Comparison of ENCODE assay signal across 11 cellular contexts in the genomic region with DNA sequence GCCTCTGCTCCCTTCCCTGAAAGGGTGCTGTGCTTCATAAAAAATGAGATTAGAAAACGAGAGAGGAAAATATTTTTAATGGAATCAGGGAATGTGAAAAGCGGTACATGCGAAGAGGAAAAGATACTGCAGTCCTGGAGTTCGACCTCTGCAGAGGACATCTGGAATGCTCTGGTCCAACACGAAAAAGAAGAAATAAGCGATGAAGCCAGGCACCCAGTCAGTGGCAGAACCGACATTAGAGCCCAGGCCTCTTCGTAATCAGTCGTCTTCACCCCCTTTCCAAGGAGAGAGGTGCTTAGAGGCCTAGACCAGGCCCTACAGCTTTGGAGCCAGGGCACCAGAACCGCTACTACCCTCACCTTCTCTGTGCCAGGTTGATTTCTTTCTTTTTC. TPM values are rescaled to one million over a fixed set of nuclear protein-coding genes. Genes with fewer than 3 reads are reported as not detected.
DNase-seq lines count a peak whose midpoint lies in the region; TF ChIP-seq lines count a peak whose summit lies in the region.
"Had no signal": no experiment of that assay in that cellular context is flagged by ENCODE, and none has a peak within 500 bp of the region (broad histone marks: within the 10 kb centered on the region; RNA-seq: fewer than 3 reads in every experiment).

No MANE protein-coding gene starts in this region.

- peaks cover 4 to 22% (median 15%) of the 10 kb centered on the region in 10 experiments; a peak in 18 of 20 replicates for H3K4me1 ChIP-seq in BLaER1 treated with 17β-estradiol and CSF1 and Interleukin-3, amounts not matched to agents 10 nM and 100 nM
- peaks cover 3% of the 10 kb centered on the region; the same call in 1 of the 2 replicates for H3K4me1 ChIP-seq in Karpas-422 (ENCODE audit: low read length)

- peak overlapping the region in 10 of 11 experiments; percentile 75 to 81 (median 78); a peak in 20 of 22 replicates for H3K4me2 ChIP-seq in BLaER1 treated with 17β-estradiol and CSF1 and Interleukin-3, amounts not matched to agents 10 nM and 100 nM
- peak overlapping the region; percentile 44 for H3K4me2 ChIP-seq in Karpas-422 (ENCODE audit: low read depth, low read length, poor library complexity, severe bottlenecking)
- H3K4me2 ChIP-seq in neural cell (ENCODE audit: low read length), result no peak overlapping the region

- no peak for DNase-seq in Karpas-422
- DNase-seq in epithelial cell of proximal tubule (ENCODE audit: low read depth), result no peak
- DNase-seq in dedifferentiated amniotic fluid mesenchymal stem cell (ENCODE audit: extremely low spot score), result no peak
- no peak for DNase-seq in activated T-cell treated with anti-CD3 and anti-CD28 coated beads, Interleukin-2, amount 50 U/mL, for 48 hours
- DNase-seq in stimulated activated CD4-positive, alpha-beta T cell treated with anti-CD3 and anti-CD28 coated beads, Interleukin-15, amount 100 ng/mL, for 24 hours, result no peak
- no peak for DNase-seq in AG20443 (ENCODE audit: low spot score)
- DNase-seq: KBM-7 had no signal

- H3K27ac ChIP-seq in BLaER1 treated with 17β-estradiol and CSF1 and Interleukin-3, amounts not matched to agents 10 nM and 100 nM, result peak overlapping the region in 1 of 11 experiments; percentile 38; a peak in 1 of 22 replicates
- H3K27ac ChIP-seq in Karpas-422 (ENCODE audit: low read length) (no peak overlapping the region), neural cell (ENCODE audit: low read length) (no peak overlapping the region)
- H3K27ac ChIP-seq: VCaP had no signal

- no peak overlapping the region for H2AFZ ChIP-seq in Karpas-422 (ENCODE audit: low read length)
- H2AFZ ChIP-seq in neural cell (ENCODE audit: low read depth, low read length), result no peak overlapping the region

- no peak for TF ChIP-seq EP300 in neural cell (conservative IDR thresholded peaks at IDR 0.05; ENCODE audit: poor library complexity, severe bottlenecking)

- H3F3A ChIP-seq in neural cell (ENCODE audit: insufficient read depth, low read length, poor library complexity, severe bottlenecking), result no peaks in the 10 kb centered on the region

- H3K27me3 ChIP-seq in BLaER1 treated with 17β-estradiol and CSF1 and Interleukin-3, amounts not matched to agents 10 nM and 100 nM, result no peaks in the 10 kb centered on the region
- H3K27me3 ChIP-seq in Karpas-422 (ENCODE audit: low read length), result no peaks in the 10 kb centered on the region; the same call in 1 of the 2 replicates
- no peaks in the 10 kb centered on the region for H3K27me3 ChIP-seq in neural cell (ENCODE audit: insufficient read depth, low read depth, low read length)

- H4K20me1 ChIP-seq in BLaER1 treated with 17β-estradiol and CSF1 and Interleukin-3, amounts not matched to agents 10 nM and 100 nM, result no peaks in the 10 kb centered on the region
- H4K20me1 ChIP-seq in Karpas-422 (ENCODE audit: insufficient read depth, low read depth, low read length) (no peaks in the 10 kb centered on the region), neural cell (ENCODE audit: insufficient read depth) (no peaks in the 10 kb centered on the region)

- TF ChIP-seq CTCF in epithelial cell of proximal tubule (conservative IDR thresholded peaks at IDR 0.05; ENCODE audit: low read depth, low read length) (no peak), neural cell (IDR thresholded peaks at IDR 0.05; ENCODE audit: poor library complexity, severe bottlenecking) (no peak)

- H3K9me3 ChIP-seq in BLaER1 treated with 17β-estradiol and CSF1 and Interleukin-3, amounts not matched to agents 10 nM and 100 nM (replicated peaks in 1 of 11), result peaks cover 0 to under 1% (median 0%) of the 10 kb centered on the region in 11 experiments; a peak in 4 of 22 replicates
- H3K9me3 ChIP-seq in Karpas-422 (ENCODE audit: low read length) (no peaks in the 10 kb centered on the region), neural cell (ENCODE audit: low read length) (no peaks in the 10 kb centered on the region)

- no peaks in the 10 kb centered on the region for H3K36me3 ChIP-seq in BLaER1 treated with 17β-estradiol and CSF1 and Interleukin-3, amounts not matched to agents 10 nM and 100 nM
- H3K36me3 ChIP-seq in Karpas-422 (ENCODE audit: insufficient read depth, low read length), result no peaks in the 10 kb centered on the region
- H3K36me3 ChIP-seq in neural cell (ENCODE audit: insufficient read depth, low read length), result no peaks in the 10 kb centered on the region

- H3K79me2 ChIP-seq in Karpas-422 (ENCODE audit: low read length) (no peaks in the 10 kb centered on the region), neural cell (replicated peaks; ENCODE audit: insufficient read depth, low read length) (no peaks in the 10 kb centered on the region)

- no peak overlapping the region for H3K9ac ChIP-seq in BLaER1 treated with 17β-estradiol and CSF1 and Interleukin-3, amounts not matched to agents 10 nM and 100 nM
- no peak overlapping the region for H3K9ac ChIP-seq in Karpas-422 (ENCODE audit: low read length)
- peak overlapping the region; percentile 16 for H3K9ac ChIP-seq in neural cell (ENCODE audit: low read length)

- H3K9me2 ChIP-seq in Karpas-422 (replicated peaks; ENCODE audit: insufficient read depth, low read length) (no peaks in the 10 kb centered on the region), neural cell (ENCODE audit: insufficient read depth, low read length) (no peaks in the 10 kb centered on the region)

- TF ChIP-seq RAD21 in neural cell (conservative IDR thresholded peaks at IDR 0.05), result no peak

- peak overlapping the region in 2 of 10 experiments; percentile 18 to 66; a peak in 5 of 20 replicates for H3K4me3 ChIP-seq in BLaER1 treated with 17β-estradiol and CSF1 and Interleukin-3, amounts not matched to agents 10 nM and 100 nM
- no peak overlapping the region for H3K4me3 ChIP-seq in Karpas-422 (ENCODE audit: low read length)
- H3K4me3 ChIP-seq in epithelial cell of proximal tubule (ENCODE audit: low read depth, low read length), result peak overlapping the region; percentile 50
- H3K4me3 ChIP-seq in neural cell (ENCODE audit: low read length), result peak overlapping the region; percentile 57

TF ChIP-seq in neural cell, 6 proteins besides CTCF, POLR2A, EP300 and RAD21:
- TF ChIP-seq, protein P1, sequence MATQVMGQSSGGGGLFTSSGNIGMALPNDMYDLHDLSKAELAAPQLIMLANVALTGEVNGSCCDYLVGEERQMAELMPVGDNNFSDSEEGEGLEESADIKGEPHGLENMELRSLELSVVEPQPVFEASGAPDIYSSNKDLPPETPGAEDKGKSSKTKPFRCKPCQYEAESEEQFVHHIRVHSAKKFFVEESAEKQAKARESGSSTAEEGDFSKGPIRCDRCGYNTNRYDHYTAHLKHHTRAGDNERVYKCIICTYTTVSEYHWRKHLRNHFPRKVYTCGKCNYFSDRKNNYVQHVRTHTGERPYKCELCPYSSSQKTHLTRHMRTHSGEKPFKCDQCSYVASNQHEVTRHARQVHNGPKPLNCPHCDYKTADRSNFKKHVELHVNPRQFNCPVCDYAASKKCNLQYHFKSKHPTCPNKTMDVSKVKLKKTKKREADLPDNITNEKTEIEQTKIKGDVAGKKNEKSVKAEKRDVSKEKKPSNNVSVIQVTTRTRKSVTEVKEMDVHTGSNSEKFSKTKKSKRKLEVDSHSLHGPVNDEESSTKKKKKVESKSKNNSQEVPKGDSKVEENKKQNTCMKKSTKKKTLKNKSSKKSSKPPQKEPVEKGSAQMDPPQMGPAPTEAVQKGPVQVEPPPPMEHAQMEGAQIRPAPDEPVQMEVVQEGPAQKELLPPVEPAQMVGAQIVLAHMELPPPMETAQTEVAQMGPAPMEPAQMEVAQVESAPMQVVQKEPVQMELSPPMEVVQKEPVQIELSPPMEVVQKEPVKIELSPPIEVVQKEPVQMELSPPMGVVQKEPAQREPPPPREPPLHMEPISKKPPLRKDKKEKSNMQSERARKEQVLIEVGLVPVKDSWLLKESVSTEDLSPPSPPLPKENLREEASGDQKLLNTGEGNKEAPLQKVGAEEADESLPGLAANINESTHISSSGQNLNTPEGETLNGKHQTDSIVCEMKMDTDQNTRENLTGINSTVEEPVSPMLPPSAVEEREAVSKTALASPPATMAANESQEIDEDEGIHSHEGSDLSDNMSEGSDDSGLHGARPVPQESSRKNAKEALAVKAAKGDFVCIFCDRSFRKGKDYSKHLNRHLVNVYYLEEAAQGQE (IDR thresholded peaks at IDR 0.05; ENCODE audit: borderline replicate concordance), result no peak
- TF ChIP-seq MXI1 (conservative IDR thresholded peaks at IDR 0.05; ENCODE audit: poor library complexity, severe bottlenecking) (no peak), TAF1 (IDR thresholded peaks at IDR 0.05; ENCODE audit: low read depth) (no peak), SMC3 (conservative IDR thresholded peaks at IDR 0.05; ENCODE audit: poor library complexity) (no peak), POLR2AphosphoS5 (IDR thresholded peaks at IDR 0.05) (no peak), EZH2 (IDR thresholded peaks at IDR 0.05; ENCODE audit: borderline replicate concordance, insufficient read depth, low read length, poor library complexity, severe bottlenecking) (no peak)

RNA-seq across cellular contexts. Expression of a gene that starts 0.5 kb away (rescaled TPM):
- not detected in 2 replicates for total RNA-seq in Karpas-422 (2014; rRNA removed; shearing (Covaris generic); ENCODE audit: low replicate concordance)
- 4.8 TPM in 1 of 2 replicates, not detected in the other for total RNA-seq in epithelial cell of proximal tubule
- polyA plus RNA-seq in neural cell, result 0.27 and 1.7 TPM in 2 replicates
- not detected in 2 replicates for polyA minus RNA-seq in neural cell
- total RNA-seq: CD4-positive, alpha-beta T cell had no signal
